19 cellular contexts compared by ENCODE assay signal in the genomic region with DNA sequence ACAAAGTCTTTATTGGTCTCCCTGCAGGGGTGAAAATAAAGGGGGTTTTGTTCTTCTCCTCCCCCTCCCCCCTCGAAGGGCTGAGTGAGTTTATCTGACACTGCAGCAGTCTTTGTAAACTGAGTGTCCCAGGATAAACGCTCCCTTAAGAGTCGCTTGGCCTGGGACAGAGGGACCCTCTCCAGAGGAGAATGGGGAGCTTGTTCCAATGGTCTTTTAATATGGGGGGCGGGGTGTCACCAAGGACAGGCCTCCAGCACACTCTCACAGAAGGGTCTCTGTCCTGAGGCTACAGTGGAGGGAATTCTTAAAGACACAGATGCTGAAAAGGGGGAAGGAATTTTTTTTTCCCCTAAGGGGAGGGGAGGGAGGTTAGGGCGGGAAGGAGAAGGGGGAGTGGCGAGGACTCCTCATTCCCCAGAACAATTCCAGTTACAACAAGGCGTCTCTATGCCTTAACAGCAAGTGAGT.
DNase-seq lines count a peak whose midpoint lies in the region; ATAC-seq and TF ChIP-seq lines count a peak whose summit lies in the region.
"Had no signal": no experiment of that assay in that cellular context is flagged by ENCODE, and none has a peak within 500 bp of the region (broad histone marks: within the 10 kb centered on the region; RNA-seq: fewer than 3 reads in every experiment).

No MANE protein-coding gene starts in this region.

- intact Hi-C loops in IMR-90 (cut with micrococcal nuclease) (no loop called here), CD14-positive monocyte (cut with micrococcal nuclease) (no loop called here)

- H3K4ac ChIP-seq in IMR-90 (ENCODE audit: low read depth, low read length), result no peak overlapping the region; the same call in 1 of the 2 replicates

- peaks cover 41% of the 10 kb centered on the region for H4K20me1 ChIP-seq in IMR-90 (ENCODE audit: insufficient read depth, low read length)
- H4K20me1 ChIP-seq: BLaER1 had no signal

- ATAC-seq in IMR-90 (ENCODE audit: low read depth) (peak; percentile 27), GM18861 (IDR thresholded peaks at IDR 0.05; ENCODE audit: unreplicated experiment) (no peak)
- no peak for ATAC-seq in activated T-cell treated with anti-CD3 and anti-CD28 coated beads, Interleukin-2, amount 50 U/mL, for 72 hours (replicated peaks in 1 of 2)
- ATAC-seq: stimulated activated naive B cell treated with anti-CD40 and anti-IgM and Interleukin-4, amounts not matched to agents 10 μg/mL and 1 μg/mL and 100 μg/mL, for 72 hours; T-cell had no signal

- H2BK15ac ChIP-seq in IMR-90 (ENCODE audit: low read depth, low read length), result no peak overlapping the region

- peaks cover 43 to 82% of the 10 kb centered on the region in 2 experiments for H3K79me1 ChIP-seq in IMR-90 (ENCODE audit: low read depth in 1 of 2, low read length in 2 of 2)

- H2BK5ac ChIP-seq in IMR-90 (ENCODE audit: low read depth, low read length, poor library complexity, severe bottlenecking), result no peak overlapping the region

- H3K23ac ChIP-seq in IMR-90 (ENCODE audit: low read depth, low read length), result no peak overlapping the region; the same call in 1 of the 2 replicates

- no peak overlapping the region for H4K91ac ChIP-seq in IMR-90 (ENCODE audit: insufficient read depth, low read depth, low read length)

- H3K9me3 ChIP-seq in IMR-90 (ENCODE audit: control insufficient read depth, insufficient read depth, low read length), result no peaks in the 10 kb centered on the region
- H3K9me3 ChIP-seq: BLaER1, upper lobe of left lung had no signal

- no peak overlapping the region; the same call in 1 of the 2 replicates for H3K4me2 ChIP-seq in IMR-90 (ENCODE audit: low read depth, low read length)
- H3K4me2 ChIP-seq: BLaER1, hepatocyte had no signal

- CTCF ChIA-PET in IMR-90 (lab: Yijun Ruan, JAX), result no interaction called here

- no peak for TF ChIP-seq RAD21 in IMR-90 (IDR thresholded peaks at IDR 0.05; ENCODE audit: low read length)

- H4K5ac ChIP-seq in IMR-90 (ENCODE audit: low read depth, low read length), result no peak overlapping the region

- H2AK5ac ChIP-seq in IMR-90 (ENCODE audit: low read depth, low read length), result peak overlapping the region; percentile 18; the same call in 1 of the 2 replicates

- no peaks in the 10 kb centered on the region for H3K4me1 Mint-ChIP-seq in activated naive CD8-positive, alpha-beta T cell treated with anti-CD3 and anti-CD28 coated beads for 36 hours
- no peaks in the 10 kb centered on the region for H3K4me1 Mint-ChIP-seq in CD14-positive monocyte
- H3K4me1 Mint-ChIP-seq in activated T-cell treated with anti-CD3 and anti-CD28 coated beads, Interleukin-2, amount 50 U/mL, for 72 hours (ENCODE audit: low read depth), result no peaks in the 10 kb centered on the region
- H3K4me1 Mint-ChIP-seq: activated CD4-positive, alpha-beta memory T cell treated with anti-CD3 and anti-CD28 coated beads, Interleukin-2, amount 10 ng/mL, durations not matched to agents 7 days and 5 days; naive B cell; stimulated activated naive B cell treated with anti-CD40 and anti-IgM and Interleukin-4, amounts not matched to agents 10 μg/mL and 1 μg/mL and 100 μg/mL, for 72 hours; T-cell had no signal

- no peak overlapping the region for H2AK9ac ChIP-seq in IMR-90 (replicated peaks; ENCODE audit: low read depth, low read length, poor library complexity)

- H2BK120ac ChIP-seq in IMR-90 (ENCODE audit: low read depth, low read length), result no peak overlapping the region; the same call in 1 of the 2 replicates

- peaks cover 39% of the 10 kb centered on the region for H3K27me3 Mint-ChIP-seq in activated naive CD8-positive, alpha-beta T cell treated with anti-CD3 and anti-CD28 coated beads for 36 hours
- peaks cover 12 to 32% (median 18%) of the 10 kb centered on the region in 3 donors for H3K27me3 Mint-ChIP-seq in CD14-positive monocyte (ENCODE audit: low read depth in 3 of 3)
- peaks cover 38% of the 10 kb centered on the region for H3K27me3 Mint-ChIP-seq in activated T-cell treated with anti-CD3 and anti-CD28 coated beads, Interleukin-2, amount 50 U/mL, for 72 hours (ENCODE audit: low read depth)

- H2AFZ ChIP-seq in IMR-90 (replicated peaks; ENCODE audit: low read length, poor library complexity), result no peak overlapping the region
- H2AFZ ChIP-seq: hepatocyte had no signal

- H3K9ac ChIP-seq in IMR-90 (ENCODE audit: low read depth, low read length), result no peak overlapping the region
- H3K9ac ChIP-seq: BLaER1 had no signal

- no CpG with 5 or more reads among the region's 7 CpGs for WGBS in IMR-90 (ENCODE audit: extremely low coverage in 2 of 2, insufficient read length in 1 of 2), 2 experiments

- H3K27me3 ChIP-seq in IMR-90 (ENCODE audit: control insufficient read depth, insufficient read depth, low read length) (no peaks in the 10 kb centered on the region), layer of hippocampus (ENCODE audit: control insufficient read depth, insufficient read depth, low read length) (peaks cover 4% of the 10 kb centered on the region)
- H3K27me3 ChIP-seq: BLaER1, cardiac muscle cell, hepatocyte, upper lobe of left lung had no signal

- no peak overlapping the region for H3K4me3 Mint-ChIP-seq in activated naive CD8-positive, alpha-beta T cell treated with anti-CD3 and anti-CD28 coated beads for 36 hours
- no peak overlapping the region for H3K4me3 Mint-ChIP-seq in CD14-positive monocyte
- H3K4me3 Mint-ChIP-seq in activated T-cell treated with anti-CD3 and anti-CD28 coated beads, Interleukin-2, amount 50 U/mL, for 72 hours, result no peak overlapping the region
- H3K4me3 Mint-ChIP-seq: activated CD4-positive, alpha-beta memory T cell treated with anti-CD3 and anti-CD28 coated beads, Interleukin-2, amount 10 ng/mL, durations not matched to agents 7 days and 5 days; stimulated activated naive B cell treated with anti-CD40 and anti-IgM and Interleukin-4, amounts not matched to agents 10 μg/mL and 1 μg/mL and 100 μg/mL, for 72 hours; T-cell had no signal

- H3K4me1 ChIP-seq in IMR-90 (ENCODE audit: control insufficient read depth, insufficient read depth, low read length), result peaks cover 13% of the 10 kb centered on the region
- H3K4me1 ChIP-seq: BLaER1 had no signal

- no peaks in the 10 kb centered on the region for H3K36me3 ChIP-seq in IMR-90 (ENCODE audit: control insufficient read depth, insufficient read depth, low read length)
- H3K36me3 ChIP-seq: BLaER1, cardiac muscle cell, upper lobe of left lung had no signal

- peaks cover 19% of the 10 kb centered on the region for H3K9me1 ChIP-seq in IMR-90 (ENCODE audit: insufficient read depth, low read length)

- H3K9me3 Mint-ChIP-seq in activated naive CD8-positive, alpha-beta T cell treated with anti-CD3 and anti-CD28 coated beads for 36 hours, result no peaks in the 10 kb centered on the region
- peaks cover 0 to 5% (median 0%) of the 10 kb centered on the region in 7 donors for H3K9me3 Mint-ChIP-seq in CD14-positive monocyte
- no peaks in the 10 kb centered on the region for H3K9me3 Mint-ChIP-seq in activated T-cell treated with anti-CD3 and anti-CD28 coated beads, Interleukin-2, amount 50 U/mL, for 72 hours
- H3K9me3 Mint-ChIP-seq: activated CD4-positive, alpha-beta memory T cell treated with anti-CD3 and anti-CD28 coated beads, Interleukin-2, amount 10 ng/mL, durations not matched to agents 7 days and 5 days; stimulated activated naive B cell treated with anti-CD40 and anti-IgM and Interleukin-4, amounts not matched to agents 10 μg/mL and 1 μg/mL and 100 μg/mL, for 72 hours; T-cell had no signal

- TF ChIP-seq POLR2A in IMR-90 (IDR thresholded peaks at IDR 0.05; ENCODE audit: low read depth, low read length), result no peak

- POLR2A ChIA-PET in IMR-90 (lab: Charles Lee; ENCODE audit: unreplicated experiment), result no interaction called here

- no peak for TF ChIP-seq CTCF in IMR-90 (conservative IDR thresholded peaks at IDR 0.05; ENCODE audit: low read depth, low read length)
- no peak for TF ChIP-seq CTCF in CD14-positive monocyte (IDR thresholded peaks at IDR 0.05)

- in situ Hi-C loops in IMR-90 (cut with MboI; ENCODE audit: low sequenced_read_pairs), result loop anchor here (10.0 to 25.0 kb wide), 2 partner anchors 138 to 786 kb away; no protein-coding TSS in a partner anchor

- no peak overlapping the region for H3K27ac Mint-ChIP-seq in activated naive CD8-positive, alpha-beta T cell treated with anti-CD3 and anti-CD28 coated beads for 36 hours
- H3K27ac Mint-ChIP-seq in CD14-positive monocyte, result peak overlapping the region in 1 of 7 donors; percentile 42
- no peak overlapping the region for H3K27ac Mint-ChIP-seq in activated T-cell treated with anti-CD3 and anti-CD28 coated beads, Interleukin-2, amount 50 U/mL, for 72 hours
- H3K27ac Mint-ChIP-seq: activated CD4-positive, alpha-beta memory T cell treated with anti-CD3 and anti-CD28 coated beads, Interleukin-2, amount 10 ng/mL, durations not matched to agents 7 days and 5 days; naive B cell; stimulated activated naive B cell treated with anti-CD40 and anti-IgM and Interleukin-4, amounts not matched to agents 10 μg/mL and 1 μg/mL and 100 μg/mL, for 72 hours; T-cell had no signal

- no TSS peak for BruUV-seq in IMR-90 (replicated peaks; lab: Mats Ljungman, UMichigan)

- no peaks in the 10 kb centered on the region for H3K36me3 Mint-ChIP-seq in activated naive CD8-positive, alpha-beta T cell treated with anti-CD3 and anti-CD28 coated beads for 36 hours
- H3K36me3 Mint-ChIP-seq in CD14-positive monocyte, result no peaks in the 10 kb centered on the region
- H3K36me3 Mint-ChIP-seq in activated T-cell treated with anti-CD3 and anti-CD28 coated beads, Interleukin-2, amount 50 U/mL, for 72 hours (ENCODE audit: insufficient read depth in 2 of 2), result no peaks in the 10 kb centered on the region
- H3K36me3 Mint-ChIP-seq: naive B cell; stimulated activated naive B cell treated with anti-CD40 and anti-IgM and Interleukin-4, amounts not matched to agents 10 μg/mL and 1 μg/mL and 100 μg/mL, for 72 hours; T-cell had no signal

- H3K56ac ChIP-seq in IMR-90 (ENCODE audit: extremely low read depth, insufficient read depth, low read length), result no peak overlapping the region

- dilution Hi-C loops in IMR-90 (cut with HindIII; ENCODE audit: low sequenced_read_pairs, unreplicated experiment), result no loop called here

- H3K18ac ChIP-seq in IMR-90 (ENCODE audit: low read depth, low read length), result no peak overlapping the region

- no peak for DNase-seq in IMR-90
- peak; percentile 14 for DNase-seq in cerebellar cortex (ENCODE audit: low spot score)
- peak; percentile 82 for DNase-seq in retina
- DNase-seq in activated naive CD8-positive, alpha-beta T cell treated with anti-CD3 and anti-CD28 coated beads for 36 hours, result no peak
- no peak for DNase-seq in CD14-positive monocyte (ENCODE audit: low spot score)
- no peak for DNase-seq in activated T-cell treated with anti-CD3 and anti-CD28 coated beads, Interleukin-2, amount 50 U/mL, for 72 hours
- DNase-seq: activated CD4-positive, alpha-beta memory T cell treated with anti-CD3 and anti-CD28 coated beads, Interleukin-2, amount 10 ng/mL, durations not matched to agents 7 days and 5 days; activated T-cell treated with anti-CD3 and anti-CD28 coated beads, Interleukin-2, amount 50 U/mL, for 48 hours; naive B cell; NCI-H1436; stimulated activated naive B cell treated with anti-CD40 and anti-IgM and Interleukin-4, amounts not matched to agents 10 μg/mL and 1 μg/mL and 100 μg/mL, for 72 hours; T-cell; upper lobe of left lung had no signal

- H3K14ac ChIP-seq in IMR-90 (replicated peaks; ENCODE audit: low read depth, low read length), result no peak overlapping the region

- no peak overlapping the region for H2BK20ac ChIP-seq in IMR-90 (ENCODE audit: low read depth, low read length)

- H3K4me3 ChIP-seq in IMR-90 (ENCODE audit: insufficient read depth, low read depth, low read length), result no peak overlapping the region
- H3K4me3 ChIP-seq: BLaER1, cardiac muscle cell, hepatocyte, upper lobe of left lung had no signal

- H4K8ac ChIP-seq in IMR-90 (ENCODE audit: low read depth in 2 of 2, low read length in 2 of 2), result no peak overlapping the region

- H3K27ac ChIP-seq in IMR-90 (ENCODE audit: insufficient read depth, low read length), result no peak overlapping the region
- peak overlapping the region; percentile 49 for H3K27ac ChIP-seq in layer of hippocampus (ENCODE audit: low read depth, low read length)
- H3K27ac ChIP-seq: BLaER1, cardiac muscle cell, hepatocyte, upper lobe of left lung, VCaP had no signal

Comparison
In these comparisons a context has a peak if more than half of its experiments do, and no peak if none do; other contexts are left out.
1. DNase-seq: peak in cerebellar cortex (single experiment) and retina (single experiment); none in IMR-90 (single experiment), activated naive CD8-positive, alpha-beta T cell treated with anti-CD3 and anti-CD28 coated beads for 36 hours (single experiment), CD14-positive monocyte (single experiment) and activated T-cell treated with anti-CD3 and anti-CD28 coated beads, Interleukin-2, amount 50 U/mL, for 72 hours (0 of 2).